20 cellular contexts compared by ENCODE assay signal in genomic region chr19:44658069-44658727, GRCh38. TPM values are rescaled to one million over a fixed set of nuclear protein-coding genes. Genes with fewer than 3 reads are reported as not detected.
"Had no signal": no experiment of that assay in that cellular context is flagged by ENCODE, and none has a peak within 500 bp of the region (broad histone marks: within the 10 kb centered on the region; RNA-seq: fewer than 3 reads in every experiment).

No MANE protein-coding gene starts in this region.

- H3K9ac ChIP-seq: parathyroid adenoma had no signal

- ATAC-seq: foreskin keratinocyte; naive thymus-derived CD8-positive, alpha-beta T cell; stimulated activated effector memory CD8-positive, alpha-beta T cell treated with anti-CD3 and anti-CD28 coated beads, Interleukin-12 subunit alpha, Interleukin-12 subunit beta, amount 100 ng/mL, for 72 hours had no signal

- H3K4me1 ChIP-seq: foreskin keratinocyte, parathyroid adenoma had no signal

- H2AFZ ChIP-seq: parathyroid adenoma had no signal

- H3K79me2 ChIP-seq: parathyroid adenoma had no signal

- DNase-seq: activated B cell treated with CpG ODN at 0.5 μM for 24 hours; activated CD4-positive, alpha-beta T cell treated with anti-CD3 and anti-CD28 coated beads, Interleukin-2, amount 10 ng/mL, durations not matched to agents 24 days and 14 days; activated CD8-positive, alpha-beta memory T cell treated with anti-CD3 and anti-CD28 coated beads, Interleukin-2, amount 50 U/mL, for 48 hours; activated CD8-positive, alpha-beta T cell treated with anti-CD3 and anti-CD28 coated beads, Interleukin-2, amount 10 ng/mL, durations not matched to agents 7 days and 5 days; activated gamma-delta T cell treated with Interleukin-2 at 50 U/mL for 16 hours; amniotic stem cell; effector CD8-positive, alpha-beta T cell; foreskin keratinocyte; glutamatergic neuron; left ventricle myocardium superior; naive thymus-derived CD8-positive, alpha-beta T cell; stimulated activated CD4-positive, alpha-beta T cell treated with anti-CD3 and anti-CD28 coated beads, Interleukin-12 subunit alpha, Interleukin-12 subunit beta, amount 100 ng/mL, for 4 hours; stimulated activated CD4-positive, alpha-beta T cell treated with anti-CD3 and anti-CD28 coated beads, Interleukin-2, amount 100 ng/mL, for 24 hours had no signal

- H3K4me3 ChIP-seq: coronary artery had no signal

- H3K27me3 ChIP-seq: foreskin keratinocyte had no signal

- H3K27ac ChIP-seq: coronary artery, foreskin keratinocyte, parathyroid adenoma had no signal

- FAIRE-seq: urothelium cell line had no signal

RNA-seq across cellular contexts. Expression of gene CEACAM19, which starts 13.1 kb away (rescaled TPM):
- total RNA-seq: activated B cell treated with CpG ODN at 0.5 μM for 24 hours had no signal

RNA-seq across cellular contexts. Expression of gene PVR, which starts 14.5 kb away (rescaled TPM):
- total RNA-seq: activated B cell treated with CpG ODN at 0.5 μM for 24 hours had no signal

RNA-seq across cellular contexts. Expression of gene CEACAM16, which starts 40.8 kb away (rescaled TPM):
- total RNA-seq: activated B cell treated with CpG ODN at 0.5 μM for 24 hours; activated CD4-positive, alpha-beta T cell treated with anti-CD3 and anti-CD28 coated beads, Interleukin-2, amount 10 ng/mL, durations not matched to agents 24 days and 14 days; activated CD8-positive, alpha-beta T cell treated with anti-CD3 and anti-CD28 coated beads, Interleukin-2, amount 10 ng/mL, durations not matched to agents 7 days and 5 days; foreskin keratinocyte; kidney epithelial cell; left ventricle myocardium superior; naive thymus-derived CD8-positive, alpha-beta T cell; renal cortical epithelial cell had no signal
- polyA plus RNA-seq: foreskin keratinocyte; naive thymus-derived CD8-positive, alpha-beta T cell had no signal

RNA-seq across cellular contexts. Expression of gene IGSF23, which starts 44.8 kb away (rescaled TPM):
- total RNA-seq: activated B cell treated with CpG ODN at 0.5 μM for 24 hours; activated CD4-positive, alpha-beta T cell treated with anti-CD3 and anti-CD28 coated beads, Interleukin-2, amount 10 ng/mL, durations not matched to agents 24 days and 14 days; activated CD8-positive, alpha-beta T cell treated with anti-CD3 and anti-CD28 coated beads, Interleukin-2, amount 10 ng/mL, durations not matched to agents 7 days and 5 days; foreskin keratinocyte; left ventricle myocardium superior; mucosa of gallbladder; naive thymus-derived CD8-positive, alpha-beta T cell had no signal
- polyA plus RNA-seq: foreskin keratinocyte; naive thymus-derived CD8-positive, alpha-beta T cell had no signal
